In the genomic region with DNA sequence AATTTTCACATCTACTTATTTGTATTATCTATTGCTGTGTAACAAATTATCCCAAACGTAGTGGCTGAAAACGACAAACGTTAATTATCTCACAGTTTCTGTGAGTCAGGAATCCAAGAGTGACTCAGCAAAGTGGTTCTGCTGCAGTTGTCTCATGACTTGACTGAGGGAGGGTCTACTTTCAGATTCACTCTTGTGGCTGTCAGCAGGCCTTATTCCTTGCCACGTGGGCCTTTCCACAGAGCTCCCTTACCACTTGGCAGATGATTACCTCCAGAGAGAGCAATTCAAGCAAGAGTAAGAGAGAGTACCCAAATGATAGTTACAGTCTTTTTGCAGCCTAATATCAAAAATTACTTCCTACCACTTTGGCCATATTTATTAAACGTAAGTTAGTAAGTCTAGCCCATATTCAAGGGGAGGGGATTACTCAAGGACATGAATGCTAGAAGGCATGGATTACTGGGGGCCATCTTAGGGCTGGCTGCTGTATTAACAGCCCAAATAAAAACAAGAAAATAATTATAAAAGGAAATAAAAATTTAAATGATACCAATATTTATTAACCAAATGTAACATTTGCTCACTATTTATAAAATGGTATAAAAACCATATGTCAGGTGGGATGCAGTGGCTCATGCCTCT, we compare ENCODE assay signal across 8 cellular contexts. TPM values are rescaled to one million over a fixed set of nuclear protein-coding genes. Genes with fewer than 3 reads are reported as not detected.
A peak's percentile ranks its signal among the peaks of the same experiment; 100 is the strongest.
DNase-seq lines count a peak whose midpoint lies in the region; ATAC-seq and TF ChIP-seq lines count a peak whose summit lies in the region.

No MANE protein-coding gene starts in this region.

- H3K27ac ChIP-seq in mammary epithelial cell (ENCODE audit: insufficient read depth, low read depth, low read length) (peak overlapping the region; percentile 16), PC-9 (no peak overlapping the region)

- H3K36me3 ChIP-seq in mammary epithelial cell (ENCODE audit: insufficient read depth, low read length): no peaks in the 10 kb centered on the region
- no peaks in the 10 kb centered on the region for H3K36me3 ChIP-seq in PC-9 (ENCODE audit: low read depth)
- no peaks in the 10 kb centered on the region for H3K36me3 ChIP-seq in HAP-1 (replicated peaks)

- in situ Hi-C loops in mammary epithelial cell (cut with MboI; ENCODE audit: low sequenced_read_pairs in 2 of 2) (no loop called here), HAP-1 (cut with MboI; ENCODE audit: low sequenced_read_pairs) (no loop called here)

- dilution Hi-C loops in mammary epithelial cell (cut with HindIII; ENCODE audit: low sequenced_read_pairs): no loop called here

- no peak overlapping the region for H3K9ac ChIP-seq in mammary epithelial cell (ENCODE audit: insufficient read depth, low read length)

- no peaks in the 10 kb centered on the region for H3K9me3 ChIP-seq in mammary epithelial cell (replicated peaks; ENCODE audit: insufficient read depth, low read length)
- H3K9me3 ChIP-seq in PC-9 (ENCODE audit: insufficient read depth, low read depth): no peaks in the 10 kb centered on the region
- H3K9me3 ChIP-seq in HAP-1: no peaks in the 10 kb centered on the region

- CTCF ChIA-PET in mammary epithelial cell (lab: Charles Lee; ENCODE audit: low non-redundant PET) (no interaction called here), PC-9 (lab: Charles Lee) (no interaction called here)

- no peak overlapping the region for H3K4me2 ChIP-seq in mammary epithelial cell (ENCODE audit: insufficient read depth, low read depth, low read length)
- no peak overlapping the region for H3K4me2 ChIP-seq in PC-9

- intact Hi-C loops in mammary epithelial cell (cut with micrococcal nuclease) (no loop called here), PC-9 (cut with micrococcal nuclease; ENCODE audit: unreplicated experiment) (no loop called here)

- TF ChIP-seq CTCF in mammary epithelial cell (conservative IDR thresholded peaks at IDR 0.05 in 1 of 2, IDR thresholded peaks at IDR 0.05 in 1 of 2; ENCODE audit: extremely low read depth in 1 of 2, insufficient read depth in 1 of 2, low read depth in 1 of 2, low read length in 2 of 2) (no peak), progenitor cell of endocrine pancreas (IDR thresholded peaks at IDR 0.05; ENCODE audit: unreplicated experiment) (no peak), PC-9 (conservative IDR thresholded peaks at IDR 0.05) (no peak)

- H4K20me1 ChIP-seq in mammary epithelial cell (ENCODE audit: insufficient read depth, low read length) (no peaks in the 10 kb centered on the region), PC-9 (ENCODE audit: insufficient read depth) (no peaks in the 10 kb centered on the region)

- POLR2A ChIA-PET in PC-9 (lab: Charles Lee; ENCODE audit: unreplicated experiment): no interaction called here

- no peaks in the 10 kb centered on the region for H3K9me2 ChIP-seq in PC-9 (ENCODE audit: insufficient read depth)

- H3F3A ChIP-seq in PC-9 (ENCODE audit: insufficient read depth, low read depth): no peaks in the 10 kb centered on the region

- H3K4me1 ChIP-seq in mammary epithelial cell (ENCODE audit: insufficient read depth, low read length): no peaks in the 10 kb centered on the region
- no peaks in the 10 kb centered on the region for H3K4me1 ChIP-seq in PC-9 (replicated peaks; ENCODE audit: insufficient read depth)
- H3K4me1 ChIP-seq in HAP-1: no peaks in the 10 kb centered on the region; the same call in 1 of the 2 replicates

- H3K79me2 ChIP-seq in mammary epithelial cell (ENCODE audit: insufficient read depth, low read length): no peaks in the 10 kb centered on the region
- no peaks in the 10 kb centered on the region for H3K79me2 ChIP-seq in PC-9 (ENCODE audit: low read depth)

- BruUV-seq in mammary epithelial cell (replicated peaks; lab: Mats Ljungman, UMichigan) (no TSS peak), PC-9 (replicated peaks; lab: Mats Ljungman, UMichigan) (no TSS peak)

- H3K36me3 Mint-ChIP-seq in progenitor cell of endocrine pancreas (ENCODE audit: insufficient read depth): no peaks in the 10 kb centered on the region

- no peak overlapping the region for H3K4me3 Mint-ChIP-seq in progenitor cell of endocrine pancreas (ENCODE audit: low read depth)

- DNase-seq in GM03348 (ENCODE audit: low spot score): peak; percentile 3
- DNase-seq in LHCN-M2 (ENCODE audit: low read depth): peak; percentile 36
- DNase-seq in mammary epithelial cell: peak; percentile 21
- DNase-seq in progenitor cell of endocrine pancreas (ENCODE audit: low spot score, unreplicated experiment): no peak
- no peak for DNase-seq in PC-9
- no peak for DNase-seq in HAP-1 (ENCODE audit: low spot score in 2 of 2)

- H3K27me3 ChIP-seq in mammary epithelial cell (ENCODE audit: insufficient read depth, low read length) (no peaks in the 10 kb centered on the region), PC-9 (ENCODE audit: insufficient read depth, low read depth) (no peaks in the 10 kb centered on the region), HAP-1 (ENCODE audit: low read depth) (no peaks in the 10 kb centered on the region)

- no peak overlapping the region for H3K4me3 ChIP-seq in mammary epithelial cell (replicated peaks in 1 of 3; ENCODE audit: insufficient read depth in 1 of 3, low read depth in 2 of 3, low read length in 3 of 3)
- no peak overlapping the region for H3K4me3 ChIP-seq in PC-9
- H3K4me3 ChIP-seq in HAP-1: no peak overlapping the region

- 70% methylated on average over 5 of the region's 5 CpGs for WGBS in mammary epithelial cell (ENCODE audit: low coverage, missing lambda C conversion rate)

- peak overlapping the region; percentile 88 for H3K27ac Mint-ChIP-seq in progenitor cell of endocrine pancreas

- peaks cover 2% of the 10 kb centered on the region for H3K4me1 Mint-ChIP-seq in progenitor cell of endocrine pancreas (ENCODE audit: low read depth)

- no peaks in the 10 kb centered on the region for H3K9me3 Mint-ChIP-seq in progenitor cell of endocrine pancreas (ENCODE audit: low read depth)

- ATAC-seq in GM21526 (IDR thresholded peaks at IDR 0.05; ENCODE audit: low FRiP score, unreplicated experiment): peak; percentile 65
- no peak for ATAC-seq in GM19397 (IDR thresholded peaks at IDR 0.05; ENCODE audit: unreplicated experiment)

- H2AFZ ChIP-seq in mammary epithelial cell (ENCODE audit: low read depth, low read length) (peak overlapping the region; percentile 71), PC-9 (no peak overlapping the region)

- no peaks in the 10 kb centered on the region for H3K27me3 Mint-ChIP-seq in progenitor cell of endocrine pancreas

RNA-seq across cellular contexts. Expression of a gene that starts 48.7 kb away (rescaled TPM):
- total RNA-seq in LHCN-M2 (2014; rRNA removed) (17.0 and 20.3 TPM in 2 replicates), mammary epithelial cell (10 to 100 TPM; 36.0 to 92.0 TPM), progenitor cell of endocrine pancreas (30.5 and 30.9 TPM in 2 replicates), PC-9 (2021) (19.5 and 20.7 TPM in 2 replicates)
- 3.0 TPM for polyA plus RNA-seq in LHCN-M2 (2012)
- polyA plus RNA-seq in mammary epithelial cell: 5.4 TPM
- 45.0 TPM for polyA minus RNA-seq in mammary epithelial cell

RNA-seq across cellular contexts. Expression of a gene that starts 53.9 kb away (rescaled TPM):
- total RNA-seq in LHCN-M2 (2014; rRNA removed) (8.0 and 11.6 TPM in 2 replicates), mammary epithelial cell (10 to 100 TPM in 1 of 2 donors, 1 to 10 TPM in 1; 6.5 to 13.0 TPM), progenitor cell of endocrine pancreas (11.5 and 13.1 TPM in 2 replicates), PC-9 (2021) (5.9 and 6.5 TPM in 2 replicates)
- polyA plus RNA-seq in LHCN-M2 (2012): 1.8 TPM
- polyA plus RNA-seq in mammary epithelial cell: 3.3 TPM
- 7.9 TPM for polyA minus RNA-seq in mammary epithelial cell

RNA-seq across cellular contexts. Expression of a gene that starts 54.5 kb away (rescaled TPM):
- 33.5 and 41.0 TPM in 2 replicates for total RNA-seq in LHCN-M2 (2014; rRNA removed)
- polyA plus RNA-seq in LHCN-M2 (2012): 25.7 TPM
- 10 to 100 TPM; 31.2 to 86.9 TPM for total RNA-seq in mammary epithelial cell
- 33.1 TPM for polyA plus RNA-seq in mammary epithelial cell
- 12.9 TPM for polyA minus RNA-seq in mammary epithelial cell
- total RNA-seq in progenitor cell of endocrine pancreas: 62.2 and 68.1 TPM in 2 replicates
- 38.7 and 45.3 TPM in 2 replicates for total RNA-seq in PC-9 (2021)

Comparison
In these comparisons a context has a peak if more than half of its experiments do, and no peak if none do; other contexts are left out.
1. DNase-seq: peak in GM03348 (single experiment), LHCN-M2 (single experiment) and mammary epithelial cell (single experiment); none in progenitor cell of endocrine pancreas (single experiment), PC-9 (0 of 2) and HAP-1 (0 of 2).